ENCODE assay signal across 9 cellular contexts in the genomic region with DNA sequence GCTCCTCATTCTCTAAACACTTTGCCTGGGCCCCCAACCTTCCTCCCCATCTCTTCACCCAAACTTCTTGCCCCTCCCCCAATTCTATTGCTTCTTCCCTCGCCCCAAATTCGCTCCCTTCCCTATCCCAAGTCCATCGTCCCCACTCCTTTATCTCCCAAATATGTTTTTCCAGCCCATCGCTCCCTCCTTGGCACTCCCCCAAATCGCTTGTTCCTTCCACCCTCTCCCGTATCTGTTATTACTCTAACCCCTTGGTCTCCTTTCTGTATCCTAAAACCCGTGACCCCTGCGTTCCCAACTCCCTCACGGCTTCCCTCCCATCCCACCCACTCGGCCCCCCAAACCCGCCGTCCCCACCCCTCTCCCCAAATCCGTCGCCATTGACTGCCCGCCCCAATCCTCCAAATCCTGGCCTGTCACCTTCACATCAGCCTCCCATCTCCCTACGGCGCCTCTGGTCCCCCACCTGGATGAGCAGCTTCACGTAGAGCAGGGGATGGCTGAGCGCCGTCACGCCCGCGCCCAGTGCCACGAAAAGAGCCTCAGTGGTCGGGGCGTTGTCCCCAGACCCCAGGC. TPM values are rescaled to one million over a fixed set of nuclear protein-coding genes. Genes with fewer than 3 reads are reported as not detected.
DNase-seq lines count a peak whose midpoint lies in the region; ATAC-seq and TF ChIP-seq lines count a peak whose summit lies in the region.
"Had no signal": no experiment of that assay in that cellular context is flagged by ENCODE, and none has a peak within 500 bp of the region (broad histone marks: within the 10 kb centered on the region; RNA-seq: fewer than 3 reads in every experiment).

No MANE protein-coding gene starts in this region.

- intact Hi-C loops in prostate gland (cut with DNase I), result loop anchor here (2.0 to 5.0 kb wide), 2 partner anchors 33 to 187 kb away; partner anchors contain the start of gene PIM1

- ATAC-seq in GM18909 (IDR thresholded peaks at IDR 0.05; ENCODE audit: poor library complexity, unreplicated experiment), result no peak

- H3K36me3 Mint-ChIP-seq in activated CD4-positive, alpha-beta memory T cell treated with anti-CD3 and anti-CD28 coated beads, Interleukin-2, amount 10 ng/mL, durations not matched to agents 7 days and 5 days (ENCODE audit: low read depth), result peaks cover 14% of the 10 kb centered on the region

- no peak overlapping the region for H3K27ac Mint-ChIP-seq in activated CD4-positive, alpha-beta memory T cell treated with anti-CD3 and anti-CD28 coated beads, Interleukin-2, amount 10 ng/mL, durations not matched to agents 7 days and 5 days

- H3K4me1 Mint-ChIP-seq in activated CD4-positive, alpha-beta memory T cell treated with anti-CD3 and anti-CD28 coated beads, Interleukin-2, amount 10 ng/mL, durations not matched to agents 7 days and 5 days, result peaks cover 26% of the 10 kb centered on the region

- TF ChIP-seq CTCF in GM12875 (IDR thresholded peaks at IDR 0.05; ENCODE audit: borderline replicate concordance, insufficient read depth, low read depth, low read length), result no peak
- TF ChIP-seq CTCF in prostate gland (IDR thresholded peaks at IDR 0.05), result no peak

- H3K27me3 ChIP-seq in HUES48 (ENCODE audit: control insufficient read depth, insufficient read depth, low read length) (no peaks in the 10 kb centered on the region), duodenal mucosa (ENCODE audit: control insufficient read depth in 1 of 2, insufficient read depth in 2 of 2, low read length in 2 of 2) (no peaks in the 10 kb centered on the region), prostate gland (replicated peaks; ENCODE audit: insufficient read depth) (no peaks in the 10 kb centered on the region)

- no peak overlapping the region for H3K4me3 Mint-ChIP-seq in activated CD4-positive, alpha-beta memory T cell treated with anti-CD3 and anti-CD28 coated beads, Interleukin-2, amount 10 ng/mL, durations not matched to agents 7 days and 5 days

- 0 out of 2 replicates have a peak, but pooled peaks cover 2% of the 10 kb centered on the region for H3K36me3 ChIP-seq in HUES48 (ENCODE audit: control insufficient read depth, insufficient read depth, low read length)
- H3K36me3 ChIP-seq in duodenal mucosa (ENCODE audit: control insufficient read depth in 1 of 2, insufficient read depth in 2 of 2, low read length in 2 of 2), result no peaks in the 10 kb centered on the region
- no peaks in the 10 kb centered on the region for H3K36me3 ChIP-seq in prostate gland

- H3K4me1 ChIP-seq in HUES48 (ENCODE audit: control insufficient read depth, insufficient read depth, low read length) (peaks cover 30% of the 10 kb centered on the region), duodenal mucosa (ENCODE audit: control insufficient read depth in 1 of 2, insufficient read depth in 2 of 2, low read length in 2 of 2) (peaks cover 17 to 23% of the 10 kb centered on the region in 2 donors), prostate gland (replicated peaks) (peaks cover 4% of the 10 kb centered on the region)

- H3K4me3 ChIP-seq in GM12875 (ENCODE audit: low read depth, low read length) (peak overlapping the region; percentile 66), HUES48 (ENCODE audit: low read depth, low read length) (peak overlapping the region; percentile 75), duodenal mucosa (ENCODE audit: low read depth in 1 of 2, low read length in 2 of 2) (peak overlapping the region; percentile 91 to 96), prostate gland (peak overlapping the region; percentile 99 to 100)

- no peaks in the 10 kb centered on the region for H3K9me3 Mint-ChIP-seq in activated CD4-positive, alpha-beta memory T cell treated with anti-CD3 and anti-CD28 coated beads, Interleukin-2, amount 10 ng/mL, durations not matched to agents 7 days and 5 days

- H3K9ac ChIP-seq in HUES48 (ENCODE audit: low read depth, low read length), result peak overlapping the region; percentile 86
- H3K9ac ChIP-seq in duodenal mucosa (ENCODE audit: low read depth in 1 of 2, low read length in 2 of 2), result peak overlapping the region; percentile 87 to 91

- DNase-seq in prostate gland (ENCODE audit: low spot score) (no peak), NCI-H2029 (lab: John Stamatoyannopoulos, UW) (no peak)
- DNase-seq in activated CD4-positive, alpha-beta memory T cell treated with anti-CD3 and anti-CD28 coated beads, Interleukin-2, amount 10 ng/mL, durations not matched to agents 7 days and 5 days, result no peak
- no peak for DNase-seq in stimulated activated CD4-positive, alpha-beta T cell treated with anti-CD3 and anti-CD28 coated beads, Interleukin-1b, Interleukin-23, amount 100 ng/mL, for 48 hours

- POLR2A ChIA-PET in activated CD4-positive, alpha-beta memory T cell treated with anti-CD3 and anti-CD28 coated beads, Interleukin-2, amount 10 ng/mL, durations not matched to agents 7 days and 5 days (lab: Charles Lee), result interaction anchor here (0.8 to 2.1 kb wide), 36 partner anchors 9 to 531 kb away, joined by 3 to 26 read pairs (median 4); partner anchors contain the start of genes C6orf89, CDKN1A, FGD2 and PI16

- CTCF ChIA-PET in activated CD4-positive, alpha-beta memory T cell treated with anti-CD3 and anti-CD28 coated beads, Interleukin-2, amount 10 ng/mL, durations not matched to agents 7 days and 5 days (lab: Charles Lee), result interaction anchor here (0.5 to 1.9 kb wide), 14 partner anchors 20 to 340 kb away, joined by 3 to 22 read pairs (median 4); partner anchors contain the start of genes C6orf89 and FGD2

- H3K27ac ChIP-seq in HUES48 (ENCODE audit: low read depth, low read length) (peak overlapping the region; percentile 83), duodenal mucosa (ENCODE audit: low read depth, low read length) (peak overlapping the region; percentile 79), prostate gland (peak overlapping the region; percentile 97 to 98)

- H3K9me3 ChIP-seq in HUES48 (ENCODE audit: control insufficient read depth, insufficient read depth, low read length) (no peaks in the 10 kb centered on the region), duodenal mucosa (ENCODE audit: control insufficient read depth in 1 of 2, low read length in 2 of 2) (no peaks in the 10 kb centered on the region), prostate gland (no peaks in the 10 kb centered on the region)

- WGBS in prostate gland, result under 1% methylated on average over 25 of the region's 26 CpGs

- no peak for TF ChIP-seq POLR2A in prostate gland (IDR thresholded peaks at IDR 0.05)

- peaks cover 4% of the 10 kb centered on the region for H3K27me3 Mint-ChIP-seq in activated CD4-positive, alpha-beta memory T cell treated with anti-CD3 and anti-CD28 coated beads, Interleukin-2, amount 10 ng/mL, durations not matched to agents 7 days and 5 days

RNA-seq across cellular contexts. Expression of gene MTCH1, which starts 0.5 kb away (rescaled TPM):
- total RNA-seq in prostate gland, result 100 to 1,000 TPM; 269 to 367 TPM
- 100 to 1,000 TPM; 131 TPM for total RNA-seq in activated CD4-positive, alpha-beta memory T cell treated with anti-CD3 and anti-CD28 coated beads, Interleukin-2, amount 10 ng/mL, durations not matched to agents 7 days and 5 days

RNA-seq across cellular contexts. Expression of gene FGD2, which starts 20.0 kb away (rescaled TPM):
- 10 to 100 TPM in 1 of 2 donors, 1 to 10 TPM in 1; 3.4 to 17.9 TPM for total RNA-seq in prostate gland
- 1 to 10 TPM; 4.7 to 4.9 TPM for total RNA-seq in activated CD4-positive, alpha-beta memory T cell treated with anti-CD3 and anti-CD28 coated beads, Interleukin-2, amount 10 ng/mL, durations not matched to agents 7 days and 5 days

RNA-seq across cellular contexts. Expression of gene PI16, which starts 30.9 kb away (rescaled TPM):
- 10 to 100 TPM in 1 of 2 donors, 1 to 10 TPM in 1; 7.9 to 18.0 TPM for total RNA-seq in prostate gland
- total RNA-seq in activated CD4-positive, alpha-beta memory T cell treated with anti-CD3 and anti-CD28 coated beads, Interleukin-2, amount 10 ng/mL, durations not matched to agents 7 days and 5 days, result 1 to 10 TPM; 7.3 to 8.5 TPM
- total RNA-seq: SK-MEL-5 had no signal
